Comparison of ENCODE assay signal across 8 cellular contexts in genomic region chr12:113162102-113163029, GRCh38. TPM values are rescaled to one million over a fixed set of nuclear protein-coding genes. Genes with fewer than 3 reads are reported as not detected.
DNase-seq lines count a peak whose midpoint lies in the region; ATAC-seq and TF ChIP-seq lines count a peak whose summit lies in the region.
"Had no signal": no experiment of that assay in that cellular context is flagged by ENCODE, and none has a peak within 500 bp of the region (broad histone marks: within the 10 kb centered on the region; RNA-seq: fewer than 3 reads in every experiment).

No MANE protein-coding gene starts in this region.

- no peak overlapping the region for H2AFZ ChIP-seq in PC-3 (ENCODE audit: low read length)
- H2AFZ ChIP-seq in neural cell (ENCODE audit: low read depth, low read length), result no peak overlapping the region
- H2AFZ ChIP-seq: parathyroid adenoma had no signal

- intact Hi-C loops in PC-3 (cut with micrococcal nuclease), result no loop called here
- intact Hi-C loops in colonic mucosa (cut with DNase I), result no loop called here

- H3K36me3 ChIP-seq in H7 (replicated peaks; ENCODE audit: control insufficient read depth, insufficient read depth, low read length), result peaks cover 24% of the 10 kb centered on the region
- H3K36me3 ChIP-seq in PC-3 (ENCODE audit: low read depth, low read length), result peaks cover 82% of the 10 kb centered on the region
- H3K36me3 ChIP-seq in neural cell (ENCODE audit: insufficient read depth, low read length), result no peaks in the 10 kb centered on the region
- peaks cover 5% of the 10 kb centered on the region for H3K36me3 ChIP-seq in colonic mucosa

- CTCF ChIA-PET in PC-3 (lab: Charles Lee), result no interaction called here

- H3K4me1 ChIP-seq in PC-3 (ENCODE audit: insufficient read depth, low read length) (peaks cover 9% of the 10 kb centered on the region), colonic mucosa (no peaks in the 10 kb centered on the region)

- POLR2A ChIA-PET in PC-3 (lab: Charles Lee; ENCODE audit: unreplicated experiment), result interaction anchor here (0.5 kb wide), 1 partner anchor 61 kb away, joined by 7 read pairs; no protein-coding TSS in a partner anchor

- H3K9ac ChIP-seq in PC-3 (ENCODE audit: low read length) (no peak overlapping the region), neural cell (ENCODE audit: low read length) (no peak overlapping the region), colonic mucosa (ENCODE audit: low read depth in 2 of 2, low read length in 2 of 2) (no peak overlapping the region)
- H3K9ac ChIP-seq: parathyroid adenoma had no signal

- H3K27me3 ChIP-seq in H7 (ENCODE audit: control insufficient read depth, insufficient read depth, low read length) (no peaks in the 10 kb centered on the region; the same call in 1 of the 2 replicates), PC-3 (ENCODE audit: low read length) (no peaks in the 10 kb centered on the region), neural cell (ENCODE audit: insufficient read depth, low read depth, low read length) (no peaks in the 10 kb centered on the region), colonic mucosa (no peaks in the 10 kb centered on the region)

- H3K4me3 ChIP-seq in H7 (ENCODE audit: insufficient read depth, low read depth, low read length) (no peak overlapping the region), PC-3 (ENCODE audit: low read length) (no peak overlapping the region), neural cell (ENCODE audit: low read length) (peak overlapping the region; percentile 34), colonic mucosa (no peak overlapping the region)

- peak; percentile 88 for DNase-seq in H7
- peak; percentile 49 for DNase-seq in PC-3
- peak; percentile 15 for DNase-seq in epidermal melanocyte (ENCODE audit: insufficient read length, low spot score)
- no peak for DNase-seq in colonic mucosa

- TF ChIP-seq EP300 in neural cell (conservative IDR thresholded peaks at IDR 0.05; ENCODE audit: poor library complexity, severe bottlenecking), result no peak

- H4K20me1 ChIP-seq in PC-3 (ENCODE audit: low read length) (peaks cover 15% of the 10 kb centered on the region; the same call in 1 of the 2 replicates), neural cell (ENCODE audit: insufficient read depth) (no peaks in the 10 kb centered on the region)

- H3F3A ChIP-seq in PC-3 (ENCODE audit: low read length, unreplicated experiment), result no peaks in the 10 kb centered on the region
- H3F3A ChIP-seq in neural cell (ENCODE audit: insufficient read depth, low read length, poor library complexity, severe bottlenecking), result no peaks in the 10 kb centered on the region

- BruUV-seq in PC-3 (replicated peaks; lab: Mats Ljungman, UMichigan), result no TSS peak

- H3K27ac ChIP-seq in PC-3 (ENCODE audit: low read length), result no peak overlapping the region
- H3K27ac ChIP-seq in neural cell (ENCODE audit: low read length), result no peak overlapping the region
- no peak overlapping the region for H3K27ac ChIP-seq in colonic mucosa
- H3K27ac ChIP-seq: parathyroid adenoma had no signal

- H3K79me2 ChIP-seq in PC-3 (ENCODE audit: low read length) (no peaks in the 10 kb centered on the region), neural cell (replicated peaks; ENCODE audit: insufficient read depth, low read length) (no peaks in the 10 kb centered on the region)
- H3K79me2 ChIP-seq: parathyroid adenoma had no signal

- H3K9me2 ChIP-seq in PC-3 (replicated peaks; ENCODE audit: low read length) (no peaks in the 10 kb centered on the region), neural cell (ENCODE audit: insufficient read depth, low read length) (no peaks in the 10 kb centered on the region)

- H3K4me2 ChIP-seq in PC-3 (ENCODE audit: low read length), result no peak overlapping the region
- H3K4me2 ChIP-seq in neural cell (ENCODE audit: low read length), result no peak overlapping the region

- TF ChIP-seq RAD21 in neural cell (conservative IDR thresholded peaks at IDR 0.05), result no peak

- TF ChIP-seq CTCF in PC-3 (conservative IDR thresholded peaks at IDR 0.05; ENCODE audit: low read depth, low read length) (no peak), neural cell (IDR thresholded peaks at IDR 0.05; ENCODE audit: poor library complexity, severe bottlenecking) (no peak), colonic mucosa (IDR thresholded peaks at IDR 0.05) (no peak)

- no peaks in the 10 kb centered on the region for H3K9me3 ChIP-seq in PC-3 (ENCODE audit: low read length)
- no peaks in the 10 kb centered on the region for H3K9me3 ChIP-seq in neural cell (ENCODE audit: low read length)
- no peaks in the 10 kb centered on the region for H3K9me3 ChIP-seq in colonic mucosa

- ATAC-seq in PC-3 (peak; percentile 52), GM19463 (IDR thresholded peaks at IDR 0.05; ENCODE audit: unreplicated experiment) (no peak), GM18873 (IDR thresholded peaks at IDR 0.05; ENCODE audit: low FRiP score, unreplicated experiment) (no peak)

TF ChIP-seq in neural cell, 6 proteins besides CTCF, POLR2A, EP300 and RAD21:
- TF ChIP-seq REST (IDR thresholded peaks at IDR 0.05; ENCODE audit: borderline replicate concordance), result no peak
- TF ChIP-seq EZH2 (IDR thresholded peaks at IDR 0.05; ENCODE audit: borderline replicate concordance, insufficient read depth, low read length, poor library complexity, severe bottlenecking), result no peak
- no peak for TF ChIP-seq MXI1 (conservative IDR thresholded peaks at IDR 0.05; ENCODE audit: poor library complexity, severe bottlenecking)
- TF ChIP-seq TAF1 (IDR thresholded peaks at IDR 0.05; ENCODE audit: low read depth), result no peak
- no peak for TF ChIP-seq POLR2AphosphoS5 (IDR thresholded peaks at IDR 0.05)
- no peak for TF ChIP-seq SMC3 (conservative IDR thresholded peaks at IDR 0.05; ENCODE audit: poor library complexity)

RNA-seq across cellular contexts. Expression of gene CFAP73, which starts 12.8 kb away (rescaled TPM):
- total RNA-seq in H7 (2014; rRNA removed; shearing (Covaris generic)), result 0.33 TPM in 1 of 2 replicates, not detected in the other
- total RNA-seq in PC-3 (2014; rRNA removed) (not detected in 2 replicates), colonic mucosa (under 1 TPM in 1 of 2 donors, not detected in 1; 0.20 TPM)
- polyA plus RNA-seq in neural cell, result not detected in 2 replicates
- polyA minus RNA-seq in neural cell, result not detected in 2 replicates

RNA-seq across cellular contexts. Expression of gene DDX54, which starts 22.9 kb away (rescaled TPM):
- total RNA-seq in H7 (2014; rRNA removed; shearing (Covaris generic)), result 93.9 and 101 TPM in 2 replicates
- total RNA-seq in PC-3 (2014; rRNA removed), result 158 and 309 TPM in 2 replicates
- polyA plus RNA-seq in neural cell, result 52.2 and 63.3 TPM in 2 replicates
- polyA minus RNA-seq in neural cell, result 26.1 and 28.0 TPM in 2 replicates
- 10 to 100 TPM; 54.8 to 98.3 TPM for total RNA-seq in colonic mucosa

RNA-seq across cellular contexts. Expression of gene RITA1, which starts 23.2 kb away (rescaled TPM):
- 42.3 and 45.9 TPM in 2 replicates for total RNA-seq in H7 (2014; rRNA removed; shearing (Covaris generic))
- total RNA-seq in PC-3 (2014; rRNA removed) (66.8 and 71.6 TPM in 2 replicates), colonic mucosa (10 to 100 TPM; 13.9 to 26.9 TPM)
- polyA plus RNA-seq in neural cell, result 22.8 and 23.3 TPM in 2 replicates
- 21.4 and 23.9 TPM in 2 replicates for polyA minus RNA-seq in neural cell

RNA-seq across cellular contexts. Expression of gene RASAL1, which starts 26.8 kb away (rescaled TPM):
- total RNA-seq in H7 (2014; rRNA removed; shearing (Covaris generic)), result 4.4 and 4.5 TPM in 2 replicates
- total RNA-seq in PC-3 (2014; rRNA removed) (0.66 and 0.69 TPM in 2 replicates), colonic mucosa (10 to 100 TPM in 1 of 2 donors, 1 to 10 TPM in 1; 9.0 to 10.2 TPM)
- polyA plus RNA-seq in neural cell, result 0.14 and 0.15 TPM in 2 replicates
- not detected in 2 replicates for polyA minus RNA-seq in neural cell

RNA-seq across cellular contexts. Expression of gene TPCN1, which starts 58.9 kb away (rescaled TPM):
- 19.2 and 20.7 TPM in 2 replicates for total RNA-seq in H7 (2014; rRNA removed; shearing (Covaris generic))
- total RNA-seq in PC-3 (2014; rRNA removed), result 19.0 and 29.3 TPM in 2 replicates
- 3.8 and 4.0 TPM in 2 replicates for polyA plus RNA-seq in neural cell
- 2.2 and 2.3 TPM in 2 replicates for polyA minus RNA-seq in neural cell
- total RNA-seq in colonic mucosa, result 10 to 100 TPM; 55.5 to 85.6 TPM
